Comparison of ENCODE assay signal across 8 cellular contexts in the genomic region with DNA sequence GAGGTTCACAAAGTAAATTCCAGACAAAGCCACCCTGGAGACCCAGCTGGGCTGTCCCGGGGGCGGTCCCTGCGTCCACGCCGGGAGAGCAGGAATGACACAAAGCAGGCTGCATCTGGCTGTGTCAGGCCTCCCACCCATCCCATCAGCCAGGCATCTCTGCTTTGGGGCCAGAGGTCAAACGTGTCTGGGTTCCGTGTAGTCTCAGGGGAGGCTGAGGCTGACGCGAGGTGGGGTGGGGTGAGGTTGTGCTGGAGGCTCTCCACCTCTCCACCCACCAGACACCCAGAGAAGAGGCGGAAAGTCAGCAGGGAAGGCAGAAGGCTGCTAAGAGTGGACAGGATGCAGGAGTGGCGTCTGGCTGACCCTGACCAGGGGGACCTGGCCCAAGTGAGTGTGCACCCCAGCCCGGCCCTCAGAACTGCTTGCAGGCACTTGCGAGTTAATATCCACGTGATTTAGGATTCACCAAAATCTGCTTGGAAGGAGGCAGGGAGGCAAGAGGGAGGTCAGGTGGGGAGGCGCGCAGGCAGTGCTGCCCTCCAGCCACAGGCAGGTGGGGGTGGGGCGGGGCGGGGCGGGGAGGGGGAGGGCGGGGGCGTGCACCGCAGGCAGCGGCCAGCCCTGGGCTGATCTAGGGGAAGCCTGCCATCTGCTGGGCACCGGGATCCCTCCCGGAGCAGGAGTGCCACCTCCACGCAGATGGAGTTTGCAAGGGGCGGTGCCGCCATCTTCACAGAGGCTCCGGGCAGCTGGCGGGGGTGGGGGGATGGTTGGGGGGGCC. TPM values are rescaled to one million over a fixed set of nuclear protein-coding genes. Genes with fewer than 3 reads are reported as not detected.
A peak's percentile ranks its signal among the peaks of the same experiment; 100 is the strongest.
DNase-seq lines count a peak whose midpoint lies in the region; ATAC-seq and TF ChIP-seq lines count a peak whose summit lies in the region.

No MANE protein-coding gene starts in this region.

- peak in 3 of 6 experiments; percentile 27 to 80 (median 38) for TF ChIP-seq CTCF in upper lobe of left lung (IDR thresholded peaks at IDR 0.05)

- no peaks in the 10 kb centered on the region for H3K79me2 ChIP-seq in trophoblast cell (ENCODE audit: control insufficient read depth, insufficient read depth, low read length, poor library complexity)

- ATAC-seq in SK-N-SH treated with all-trans-retinoic acid at 6 μM for 48 hours = peak; percentile 92
- peak; percentile 89 for ATAC-seq in Right ventricle myocardium inferior
- peak; percentile 74 to 75 for ATAC-seq in upper lobe of left lung (ENCODE audit: low FRiP score in 2 of 2)
- no peak for ATAC-seq in GM18505 (IDR thresholded peaks at IDR 0.05; ENCODE audit: unreplicated experiment)

- H3K4ac ChIP-seq in trophoblast cell (ENCODE audit: low read depth, low read length) = no peak overlapping the region

- TF ChIP-seq EP300 in upper lobe of left lung (IDR thresholded peaks at IDR 0.05) = no peak

- H3K4me3 ChIP-seq in trophoblast cell (ENCODE audit: low read depth, low read length) (no peak overlapping the region), upper lobe of left lung (peak overlapping the region in 3 of 4 donors; percentile 33 to 47 (median 36))

- H3K4me1 ChIP-seq in trophoblast cell (ENCODE audit: control insufficient read depth in 1 of 2, insufficient read depth in 2 of 2, low read length in 2 of 2) (peaks cover 51 to 60% of the 10 kb centered on the region in 2 experiments), upper lobe of left lung (peaks cover 37 to 62% (median 40%) of the 10 kb centered on the region in 4 donors)

- H2BK120ac ChIP-seq in trophoblast cell (ENCODE audit: insufficient read depth, low read length, poor library complexity) = no peak overlapping the region

- H3K27me3 ChIP-seq in trophoblast cell (ENCODE audit: insufficient read depth, low read length) (no peaks in the 10 kb centered on the region), upper lobe of left lung (no peaks in the 10 kb centered on the region)

- intact Hi-C loops in Right ventricle myocardium inferior (cut with DNase I) = loop anchor here (2.0 to 5.0 kb wide), 4 partner anchors 153 to 249 kb away; partner anchors contain the start of gene CBX4

- no peak overlapping the region for H4K8ac ChIP-seq in trophoblast cell (ENCODE audit: low read depth, low read length)

- H4K91ac ChIP-seq in trophoblast cell (ENCODE audit: low read depth, low read length) = no peak overlapping the region

- H2BK5ac ChIP-seq in trophoblast cell (ENCODE audit: low read depth, low read length, poor library complexity) = no peak overlapping the region

- TF ChIP-seq POLR2A in upper lobe of left lung (IDR thresholded peaks at IDR 0.05) = no peak
- TF ChIP-seq POLR2A in GM18505 (IDR thresholded peaks at IDR 0.05; ENCODE audit: borderline replicate concordance, extremely low read depth, insufficient read depth, insufficient read length) = no peak

- H3K4me2 ChIP-seq in trophoblast cell (ENCODE audit: low read length) = peak overlapping the region; percentile 53

- H3K27ac ChIP-seq in trophoblast cell (ENCODE audit: low read depth, low read length) (peak overlapping the region; percentile 4), upper lobe of left lung (peak overlapping the region in 2 of 4 donors; percentile 2 to 52)

- no peak overlapping the region for H2AFZ ChIP-seq in trophoblast cell (ENCODE audit: insufficient read depth, low read length, poor library complexity)

- H3K9me3 ChIP-seq in trophoblast cell (ENCODE audit: insufficient read depth, low read depth, low read length) (no peaks in the 10 kb centered on the region), upper lobe of left lung (no peaks in the 10 kb centered on the region)

- H3K18ac ChIP-seq in trophoblast cell (ENCODE audit: low read length) = no peak overlapping the region

- DNase-seq in DMS79 treated with DMSO at 0.1 percent for 48 hours (lab: John Stamatoyannopoulos, UW) (peak; percentile 44), NAMALWA (ENCODE audit: low spot score) (peak; percentile 77), Right ventricle myocardium inferior (ENCODE audit: missing footprints) (peak; percentile 90), trophoblast cell (peak; percentile 33 to 67), upper lobe of left lung (peak; percentile 87 to 90)
- DNase-seq in activated naive CD4-positive, alpha-beta T cell treated with anti-CD3 and anti-CD28 coated beads, Interleukin-2, amount 50 U/mL, for 16 hours = peak; percentile 88

- no CpG with 5 or more reads among the region's 30 CpGs for WGBS in trophoblast cell (ENCODE audit: extremely low coverage, insufficient coverage, insufficient read length)
- WGBS in upper lobe of left lung, 2 donors = 32 to 86% methylated on average over 9 to 30 of the region's 30 CpGs

- no peak overlapping the region for H3K9ac ChIP-seq in trophoblast cell (ENCODE audit: low read length)

- H2BK12ac ChIP-seq in trophoblast cell (ENCODE audit: low read length) = no peak overlapping the region

- H2AK5ac ChIP-seq in trophoblast cell (ENCODE audit: low read length) = no peak overlapping the region

- H3K23ac ChIP-seq in trophoblast cell (ENCODE audit: low read length) = no peak overlapping the region

- H3K79me1 ChIP-seq in trophoblast cell (ENCODE audit: low read length) = peaks cover 16% of the 10 kb centered on the region

- no peak overlapping the region for H4K12ac ChIP-seq in trophoblast cell (ENCODE audit: low read depth, low read length)

- H3K14ac ChIP-seq in trophoblast cell (ENCODE audit: low read length) = no peak overlapping the region

- no peaks in the 10 kb centered on the region for H3K36me3 ChIP-seq in trophoblast cell (ENCODE audit: control insufficient read depth in 1 of 2, insufficient read depth in 2 of 2, low read length in 2 of 2)
- no peaks in the 10 kb centered on the region for H3K36me3 ChIP-seq in upper lobe of left lung

TF ChIP-seq in SK-N-SH treated with all-trans-retinoic acid at 6 μM for 48 hours, 23 proteins besides CTCF, POLR2A, EP300 and RAD21 (continues in another document):
- TF ChIP-seq ARNTL (CRISPR knock-in tag; IDR thresholded peaks at IDR 0.05; ENCODE audit: borderline replicate concordance, low read depth) = no peak
- TF ChIP-seq, protein P1, sequence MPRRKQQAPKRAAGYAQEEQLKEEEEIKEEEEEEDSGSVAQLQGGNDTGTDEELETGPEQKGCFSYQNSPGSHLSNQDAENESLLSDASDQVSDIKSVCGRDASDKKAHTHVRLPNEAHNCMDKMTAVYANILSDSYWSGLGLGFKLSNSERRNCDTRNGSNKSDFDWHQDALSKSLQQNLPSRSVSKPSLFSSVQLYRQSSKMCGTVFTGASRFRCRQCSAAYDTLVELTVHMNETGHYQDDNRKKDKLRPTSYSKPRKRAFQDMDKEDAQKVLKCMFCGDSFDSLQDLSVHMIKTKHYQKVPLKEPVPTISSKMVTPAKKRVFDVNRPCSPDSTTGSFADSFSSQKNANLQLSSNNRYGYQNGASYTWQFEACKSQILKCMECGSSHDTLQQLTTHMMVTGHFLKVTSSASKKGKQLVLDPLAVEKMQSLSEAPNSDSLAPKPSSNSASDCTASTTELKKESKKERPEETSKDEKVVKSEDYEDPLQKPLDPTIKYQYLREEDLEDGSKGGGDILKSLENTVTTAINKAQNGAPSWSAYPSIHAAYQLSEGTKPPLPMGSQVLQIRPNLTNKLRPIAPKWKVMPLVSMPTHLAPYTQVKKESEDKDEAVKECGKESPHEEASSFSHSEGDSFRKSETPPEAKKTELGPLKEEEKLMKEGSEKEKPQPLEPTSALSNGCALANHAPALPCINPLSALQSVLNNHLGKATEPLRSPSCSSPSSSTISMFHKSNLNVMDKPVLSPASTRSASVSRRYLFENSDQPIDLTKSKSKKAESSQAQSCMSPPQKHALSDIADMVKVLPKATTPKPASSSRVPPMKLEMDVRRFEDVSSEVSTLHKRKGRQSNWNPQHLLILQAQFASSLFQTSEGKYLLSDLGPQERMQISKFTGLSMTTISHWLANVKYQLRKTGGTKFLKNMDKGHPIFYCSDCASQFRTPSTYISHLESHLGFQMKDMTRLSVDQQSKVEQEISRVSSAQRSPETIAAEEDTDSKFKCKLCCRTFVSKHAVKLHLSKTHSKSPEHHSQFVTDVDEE (CRISPR knock-in tag; IDR thresholded peaks at IDR 0.05) = no peak
- TF ChIP-seq ISL1 (CRISPR knock-in tag; IDR thresholded peaks at IDR 0.05) = no peak
- no peak for TF ChIP-seq GLIS3 (CRISPR knock-in tag; IDR thresholded peaks at IDR 0.05)
- TF ChIP-seq, protein P2, sequence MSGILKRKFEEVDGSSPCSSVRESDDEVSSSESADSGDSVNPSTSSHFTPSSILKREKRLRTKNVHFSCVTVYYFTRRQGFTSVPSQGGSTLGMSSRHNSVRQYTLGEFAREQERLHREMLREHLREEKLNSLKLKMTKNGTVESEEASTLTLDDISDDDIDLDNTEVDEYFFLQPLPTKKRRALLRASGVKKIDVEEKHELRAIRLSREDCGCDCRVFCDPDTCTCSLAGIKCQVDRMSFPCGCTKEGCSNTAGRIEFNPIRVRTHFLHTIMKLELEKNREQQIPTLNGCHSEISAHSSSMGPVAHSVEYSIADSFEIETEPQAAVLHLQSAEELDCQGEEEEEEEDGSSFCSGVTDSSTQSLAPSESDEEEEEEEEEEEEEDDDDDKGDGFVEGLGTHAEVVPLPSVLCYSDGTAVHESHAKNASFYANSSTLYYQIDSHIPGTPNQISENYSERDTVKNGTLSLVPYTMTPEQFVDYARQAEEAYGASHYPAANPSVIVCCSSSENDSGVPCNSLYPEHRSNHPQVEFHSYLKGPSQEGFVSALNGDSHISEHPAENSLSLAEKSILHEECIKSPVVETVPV (CRISPR knock-in tag; IDR thresholded peaks at IDR 0.05) = no peak
- no peak for TF ChIP-seq OSR1 (CRISPR knock-in tag; IDR thresholded peaks at IDR 0.05)
- TF ChIP-seq PATZ1 (CRISPR knock-in tag; IDR thresholded peaks at IDR 0.05; ENCODE audit: borderline replicate concordance) = no peak
- no peak for TF ChIP-seq PPARA (CRISPR knock-in tag; IDR thresholded peaks at IDR 0.05; ENCODE audit: borderline replicate concordance)

RNA-seq across cellular contexts. Expression of gene TBC1D16, which starts 44.3 kb away (rescaled TPM):
- 16.3 TPM for total RNA-seq in Right ventricle myocardium inferior
- polyA plus RNA-seq in trophoblast cell (2013) = 12.9 and 13.9 TPM in 2 replicates
- 10 to 100 TPM; 15.6 to 60.8 (median 24.1) TPM for total RNA-seq in upper lobe of left lung

RNA-seq across cellular contexts. Expression of gene CCDC40, which starts 45.1 kb away (rescaled TPM):
- 5.4 TPM for total RNA-seq in Right ventricle myocardium inferior
- polyA plus RNA-seq in trophoblast cell (2013) = 1.3 TPM in 2 replicates
- 10 to 100 TPM in 5 of 6 donors, 1 to 10 TPM in 1; 4.1 to 96.4 (median 24.2) TPM for total RNA-seq in upper lobe of left lung
